In genomic region chr9:35666547-35666946, GRCh38 we compare ENCODE assay signal across 2 cellular contexts.
TF ChIP-seq lines count a peak whose summit lies in the region.

No MANE protein-coding gene starts in this region.

TF ChIP-seq in A549, 52 proteins besides CTCF, POLR2A, EP300 and RAD21:
- no peak for TF ChIP-seq FOSB (CRISPR knock-in tag; IDR thresholded peaks at IDR 0.05)
- no peak for TF ChIP-seq KDM1A (IDR thresholded peaks at IDR 0.05; ENCODE audit: low read depth)
- TF ChIP-seq MAFK (IDR thresholded peaks at IDR 0.05; ENCODE audit: partially characterized antibody), result no peak
- TF ChIP-seq JUN (IDR thresholded peaks at IDR 0.05), result no peak
- no peak for TF ChIP-seq FOSL2 (IDR thresholded peaks at IDR 0.05)
- no peak for TF ChIP-seq FOSL2 (CRISPR knock-in tag; IDR thresholded peaks at IDR 0.05)
- no peak for TF ChIP-seq MYC (IDR thresholded peaks at IDR 0.05; ENCODE audit: borderline replicate concordance, low read length)
- TF ChIP-seq TP53 (CRISPR knock-in tag; IDR thresholded peaks at IDR 0.05), result no peak
- TF ChIP-seq RFX5 (IDR thresholded peaks at IDR 0.05), result no peak
- no peak for TF ChIP-seq MAZ (IDR thresholded peaks at IDR 0.05; ENCODE audit: borderline replicate concordance, low read depth, low read length)

TF ChIP-seq in H1, 55 proteins besides CTCF, POLR2A, EP300 and RAD21:
- TF ChIP-seq CEBPB (IDR thresholded peaks at IDR 0.05; ENCODE audit: low read depth, low read length) (no peak), BACH1 (IDR thresholded peaks at IDR 0.05; ENCODE audit: low read length) (no peak), YY1 (IDR thresholded peaks at IDR 0.05; ENCODE audit: low read depth, low read length) (no peak), RFX5 (IDR thresholded peaks at IDR 0.05; ENCODE audit: borderline replicate concordance, low read depth, low read length) (no peak), GTF2F1 (IDR thresholded peaks at IDR 0.05; ENCODE audit: borderline replicate concordance, low read depth, low read length) (no peak), RXRA (IDR thresholded peaks at IDR 0.05; ENCODE audit: insufficient read depth, low read depth, low read length) (no peak), TAF1 (IDR thresholded peaks at IDR 0.05; ENCODE audit: low read depth, low read length) (no peak), ASH2L (IDR thresholded peaks at IDR 0.05; ENCODE audit: low read length) (no peak), SP2 (IDR thresholded peaks at IDR 0.05; ENCODE audit: low read length) (no peak), NRF1 (IDR thresholded peaks at IDR 0.05; ENCODE audit: low read depth, low read length) (no peak)
TF ChIP-seq in H1: peak in this region for 0.
